18 cellular contexts compared by ENCODE assay signal in the genomic region with DNA sequence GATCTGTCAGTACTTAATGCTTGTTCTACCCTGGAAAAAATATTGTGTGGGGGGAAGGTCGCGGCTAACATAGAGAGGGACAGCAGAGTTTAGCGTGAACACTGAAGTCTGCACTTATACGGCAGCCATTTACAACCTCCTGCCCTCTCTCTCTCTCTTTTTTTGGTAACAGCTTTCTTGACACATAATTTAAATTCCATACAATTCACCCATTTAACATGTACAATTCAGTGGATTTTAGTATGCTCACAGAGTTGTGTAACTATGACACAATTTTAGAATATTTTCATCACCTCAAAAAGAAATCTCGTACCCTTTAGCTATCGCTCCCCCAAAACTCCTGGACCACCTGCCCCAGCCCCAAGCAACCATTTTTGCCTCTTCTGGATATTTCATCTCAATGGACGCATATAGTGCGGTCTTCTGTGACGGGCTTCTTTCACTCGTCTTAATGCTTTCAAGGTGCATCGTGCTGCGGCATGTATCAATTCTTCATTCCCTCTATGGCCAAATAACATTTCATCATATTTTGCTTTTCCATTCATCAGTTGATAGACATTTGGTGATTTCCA.
DNase-seq lines count a peak whose midpoint lies in the region; ATAC-seq, FAIRE-seq and TF ChIP-seq lines count a peak whose summit lies in the region.
"Had no signal": no experiment of that assay in that cellular context is flagged by ENCODE, and none has a peak within 500 bp of the region (broad histone marks: within the 10 kb centered on the region; RNA-seq: fewer than 3 reads in every experiment).

No MANE protein-coding gene starts in this region.

- H4K20me1 ChIP-seq in GM12878 (ENCODE audit: control insufficient read depth, insufficient read depth) = no peaks in the 10 kb centered on the region

- H3K36me3 Mint-ChIP-seq in CD4-positive, alpha-beta memory T cell = peaks cover 0 to 6% of the 10 kb centered on the region in 2 donors
- H3K36me3 Mint-ChIP-seq in IgD-negative memory B cell = no peaks in the 10 kb centered on the region

- no peak for TF ChIP-seq POLR2A in GM12878 (IDR thresholded peaks at IDR 0.05; ENCODE audit: low read depth, low read length)

- TSS peak; percentile 96 for BruUV-seq in GM12878 (replicated peaks; lab: Mats Ljungman, UMichigan)

- no peak for FAIRE-seq in GM12878 (lab: Jason Lieb, UNC)
- FAIRE-seq: endometrium, TTC549 had no signal

- 7% methylated on average over 12 of the region's 12 CpGs for WGBS in GM12878 (ENCODE audit: insufficient coverage, insufficient replicate concordance, low lambda C conversion rate, missing lambda C conversion rate)

- H3K9ac ChIP-seq in GM12878 (ENCODE audit: control insufficient read depth, insufficient read depth, low read length) = peak overlapping the region; percentile 78

- SMC1A ChIA-PET in GM12878 (lab: Charles Lee; ENCODE audit: uncharacterized antibody, unreplicated experiment) = interaction anchor here (0.8 to 11.1 kb wide), 19 partner anchors 10 to 457 kb away, joined by 3 to 178 read pairs (median 7); a partner anchor contains a TSS

- no peak for TF ChIP-seq EP300 in GM12878 (IDR thresholded peaks at IDR 0.05; ENCODE audit: borderline replicate concordance in 1 of 2, control insufficient read depth in 1 of 2, low read depth in 2 of 2, low read length in 2 of 2)

- H3K4me1 ChIP-seq in ACC112 (ENCODE audit: control insufficient read depth, insufficient read depth, low read length, unreplicated experiment) = peaks cover 32% of the 10 kb centered on the region
- H3K4me1 ChIP-seq in CD4-positive, alpha-beta memory T cell (ENCODE audit: insufficient read depth, low read length) = peaks cover 43% of the 10 kb centered on the region
- peaks cover 60% of the 10 kb centered on the region for H3K4me1 ChIP-seq in GM12878 (ENCODE audit: control insufficient read depth, insufficient read depth, low read length)
- H3K4me1 ChIP-seq: colonic mucosa, vagina had no signal

- H3K4me3 ChIP-seq in ACC112 (ENCODE audit: low read depth, low read length) = no peak overlapping the region
- peak overlapping the region in 1 of 2 donors; percentile 29 for H3K4me3 ChIP-seq in CD4-positive, alpha-beta memory T cell (ENCODE audit: low read length in 2 of 2)
- H3K4me3 ChIP-seq in GM12878 = peak overlapping the region; percentile 52; the same call in 1 of the 2 replicates
- H3K4me3 ChIP-seq: colonic mucosa, lung, vagina had no signal

- peak overlapping the region; percentile 42 to 84 (median 69) for H3K27ac Mint-ChIP-seq in CD4-positive, alpha-beta memory T cell
- peak overlapping the region; percentile 54 to 91 (median 86) for H3K27ac Mint-ChIP-seq in IgD-negative memory B cell

- H3K4me3 Mint-ChIP-seq in CD4-positive, alpha-beta memory T cell = peak overlapping the region; percentile 68 to 88 (median 82)
- peak overlapping the region; percentile 64 to 90 (median 81) for H3K4me3 Mint-ChIP-seq in IgD-negative memory B cell
- H3K4me3 Mint-ChIP-seq: nephron had no signal

- RAD21 ChIA-PET in GM12878 (lab: Charles Lee; ENCODE audit: unreplicated experiment) = interaction anchor here (1.1 to 5.2 kb wide), 15 partner anchors 10 to 456 kb away, joined by 3 to 111 read pairs (median 12); a partner anchor contains a TSS

- no peaks in the 10 kb centered on the region for H3K9me3 ChIP-seq in CD4-positive, alpha-beta memory T cell (ENCODE audit: control insufficient read depth in 1 of 2, low read length in 2 of 2)
- H3K9me3 ChIP-seq in GM12878 (replicated peaks; ENCODE audit: control insufficient read depth, insufficient read depth, low read length) = no peaks in the 10 kb centered on the region
- H3K9me3 ChIP-seq: colonic mucosa, Peyer's patch, vagina had no signal

- intact Hi-C loops in CD4-positive, alpha-beta memory T cell (cut with micrococcal nuclease) = no loop called here
- intact Hi-C loops in GM12878 (cut with micrococcal nuclease; ENCODE audit: unreplicated experiment) = loop anchor here (1.0 kb wide), 5 partner anchors 18 to 130 kb away; no protein-coding TSS in a partner anchor

- H3K4me2 ChIP-seq in GM12878 (ENCODE audit: control insufficient read depth, insufficient read depth) = peak overlapping the region; percentile 88

- H3K4me1 Mint-ChIP-seq in CD4-positive, alpha-beta memory T cell = peaks cover 34 to 55% (median 42%) of the 10 kb centered on the region in 4 donors
- H3K4me1 Mint-ChIP-seq in IgD-negative memory B cell = peaks cover 20 to 53% (median 47%) of the 10 kb centered on the region in 3 donors

- H3K27me3 ChIP-seq in ACC112 (ENCODE audit: insufficient read depth, low read length) (no peaks in the 10 kb centered on the region), GM12878 (replicated peaks in 1 of 2; ENCODE audit: control insufficient read depth in 2 of 2, insufficient read depth in 2 of 2, low read length in 1 of 2) (no peaks in the 10 kb centered on the region)
- no peaks in the 10 kb centered on the region for H3K27me3 ChIP-seq in CD4-positive, alpha-beta memory T cell (ENCODE audit: insufficient read depth, low read length)
- H3K27me3 ChIP-seq: colonic mucosa, Peyer's patch, vagina had no signal

- in situ Hi-C loops in GM12878 (cut with MboI) = loop anchor here (10.0 to 25.0 kb wide), 3 partner anchors 408 to 1308 kb away; a partner anchor contains a TSS

- H3K9me3 Mint-ChIP-seq in CD4-positive, alpha-beta memory T cell = no peaks in the 10 kb centered on the region
- H3K9me3 Mint-ChIP-seq in IgD-negative memory B cell = no peaks in the 10 kb centered on the region
- H3K9me3 Mint-ChIP-seq: nephron had no signal

- no peak for TF ChIP-seq CTCF in GM12878 (IDR thresholded peaks at IDR 0.05 in 2 of 3, conservative IDR thresholded peaks at IDR 0.05 in 1 of 3; ENCODE audit: control insufficient read depth in 2 of 3, extremely low read depth in 1 of 3, insufficient read depth in 1 of 3, low read depth in 3 of 3, low read length in 3 of 3)

- H3K27me3 Mint-ChIP-seq in CD4-positive, alpha-beta memory T cell = peaks cover 0 to 2% of the 10 kb centered on the region in 2 donors
- peaks cover 1% of the 10 kb centered on the region for H3K27me3 Mint-ChIP-seq in IgD-negative memory B cell

- POLR2A ChIA-PET in CD4-positive, alpha-beta memory T cell (lab: Charles Lee; ENCODE audit: partially characterized antibody) = interaction anchor here (1.1 to 1.2 kb wide), 2 partner anchors 128 to 130 kb away, joined by 4 read pairs; no protein-coding TSS in a partner anchor
- POLR2A ChIA-PET in GM12878 (lab: Charles Lee) = interaction anchor here (0.8 to 8.7 kb wide), 16 partner anchors 10 to 128 kb away, joined by 3 to 136 read pairs (median 8); no protein-coding TSS in a partner anchor

- H2AFZ ChIP-seq in ACC112 (ENCODE audit: low read length, unreplicated experiment) (no peak overlapping the region), GM12878 (ENCODE audit: control insufficient read depth, low read depth, low read length) (peak overlapping the region; percentile 2; the same call in 1 of the 2 replicates)

- ATAC-seq in GM12878 = peak; percentile 18
- ATAC-seq: SK-N-SH treated with all-trans-retinoic acid at 6 μM for 48 hours had no signal

- TF ChIP-seq RAD21 in GM12878 (IDR thresholded peaks at IDR 0.05; ENCODE audit: insufficient read depth, low read depth, low read length) = no peak

- H3K36me3 ChIP-seq in ACC112 (ENCODE audit: insufficient read depth, low read length) (no peaks in the 10 kb centered on the region), GM12878 (ENCODE audit: control insufficient read depth in 2 of 2, insufficient read depth in 2 of 2, low read length in 1 of 2) (no peaks in the 10 kb centered on the region)
- no peaks in the 10 kb centered on the region for H3K36me3 ChIP-seq in CD4-positive, alpha-beta memory T cell (ENCODE audit: insufficient read depth, low read length)
- H3K36me3 ChIP-seq: colonic mucosa, Peyer's patch, vagina had no signal

- H3K27ac ChIP-seq in ACC112 (ENCODE audit: low read depth, low read length) = peak overlapping the region; percentile 48
- H3K27ac ChIP-seq in CD4-positive, alpha-beta memory T cell (ENCODE audit: low read depth, low read length) = peak overlapping the region; percentile 43
- H3K27ac ChIP-seq in GM12878 (ENCODE audit: control insufficient read depth, insufficient read depth) = peak overlapping the region; percentile 91
- H3K27ac ChIP-seq: colonic mucosa, vagina had no signal

- no peak for DNase-seq in CD4-positive, alpha-beta memory T cell
- DNase-seq in GM12878 (ENCODE audit: low read depth, low spot score) (no peak), HUDEP-2 (lab: John Stamatoyannopoulos, UW; ENCODE audit: unreplicated experiment in 76 of 76) (no peak), globus pallidus (ENCODE audit: low spot score) (no peak)
- DNase-seq in activated CD4-positive, CD25-positive, alpha-beta regulatory T cell treated with anti-CD3 and anti-CD28 coated beads, Interleukin-2, amount 50 U/mL, for 72 hours = no peak
- DNase-seq: activated gamma-delta T cell, Calu3, colonic mucosa, NCI-H1436 had no signal

- CTCF ChIA-PET in CD4-positive, alpha-beta memory T cell (lab: Charles Lee; ENCODE audit: partially characterized antibody) = interaction anchor here (1.0 to 1.4 kb wide), 4 partner anchors 22 to 458 kb away, joined by 3 to 5 read pairs (median 4); a partner anchor contains a TSS
- CTCF ChIA-PET in GM12878 (lab: Yijun Ruan, JAX) = interaction anchor here (0.6 to 4.1 kb wide), 20 partner anchors 10 to 455 kb away, joined by 3 to 44 read pairs (median 6); no protein-coding TSS in a partner anchor

- H3K79me2 ChIP-seq in ACC112 (ENCODE audit: control insufficient read depth, insufficient read depth, low read length, unreplicated experiment) = no peaks in the 10 kb centered on the region
- peaks cover 14% of the 10 kb centered on the region for H3K79me2 ChIP-seq in GM12878 (ENCODE audit: control insufficient read depth, insufficient read depth, low read length)

TF ChIP-seq in GM12878, 131 proteins besides CTCF, POLR2A, EP300 and RAD21 (continues in another document):
- TF ChIP-seq SPI1 (IDR thresholded peaks at IDR 0.05; ENCODE audit: borderline replicate concordance, insufficient read depth, low read depth, low read length) (no peak), EZH2 (IDR thresholded peaks at IDR 0.05; ENCODE audit: borderline replicate concordance, control insufficient read depth, low read depth, low read length) (no peak), NFYA (IDR thresholded peaks at IDR 0.05; ENCODE audit: borderline replicate concordance, low read depth, low read length) (no peak)
- TF ChIP-seq, protein P1, sequence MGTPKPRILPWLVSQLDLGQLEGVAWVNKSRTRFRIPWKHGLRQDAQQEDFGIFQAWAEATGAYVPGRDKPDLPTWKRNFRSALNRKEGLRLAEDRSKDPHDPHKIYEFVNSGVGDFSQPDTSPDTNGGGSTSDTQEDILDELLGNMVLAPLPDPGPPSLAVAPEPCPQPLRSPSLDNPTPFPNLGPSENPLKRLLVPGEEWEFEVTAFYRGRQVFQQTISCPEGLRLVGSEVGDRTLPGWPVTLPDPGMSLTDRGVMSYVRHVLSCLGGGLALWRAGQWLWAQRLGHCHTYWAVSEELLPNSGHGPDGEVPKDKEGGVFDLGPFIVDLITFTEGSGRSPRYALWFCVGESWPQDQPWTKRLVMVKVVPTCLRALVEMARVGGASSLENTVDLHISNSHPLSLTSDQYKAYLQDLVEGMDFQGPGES (IDR thresholded peaks at IDR 0.05) = no peak
